ENCODE assay signal across 1 cellular context in the genomic region with DNA sequence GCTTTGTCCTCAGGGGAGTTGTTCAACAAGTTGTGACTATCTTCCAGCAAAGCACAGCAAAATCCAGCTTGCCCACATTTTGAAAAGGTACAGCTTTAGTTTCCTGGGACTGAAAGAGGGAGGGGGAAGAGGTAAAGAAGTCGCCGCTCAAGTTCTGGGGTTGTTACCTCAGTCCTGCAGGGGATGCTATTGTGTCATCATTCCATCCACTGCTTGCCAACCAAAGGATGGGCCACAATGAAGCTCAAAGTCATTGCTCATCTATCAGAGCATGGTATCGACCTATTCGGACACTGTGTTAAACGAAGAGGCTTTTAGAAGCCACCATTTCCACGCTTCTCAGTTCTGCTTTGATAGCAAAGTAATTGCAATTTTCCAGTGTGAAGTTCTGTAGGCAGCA.
TF ChIP-seq lines count a peak whose summit lies in the region.

No MANE protein-coding gene starts in this region.

TF ChIP-seq in H1, 55 proteins besides CTCF, POLR2A, EP300 and RAD21:
- TF ChIP-seq SIN3A (conservative IDR thresholded peaks at IDR 0.05 in 1 of 2, IDR thresholded peaks at IDR 0.05 in 1 of 2; ENCODE audit: low read depth in 1 of 2, low read length in 2 of 2) (0 out of 4 replicates have a peak, but pooled peaks of 1 of the 2 experiments have one; percentile 27), CHD1 (IDR thresholded peaks at IDR 0.05; ENCODE audit: low read depth, low read length) (no peak), YY1 (IDR thresholded peaks at IDR 0.05; ENCODE audit: low read depth, low read length) (0 out of 2 replicates have a peak, but pooled peaks have one; percentile 31), SP1 (IDR thresholded peaks at IDR 0.05; ENCODE audit: low read depth, low read length) (no peak)
- TF ChIP-seq, protein P1, sequence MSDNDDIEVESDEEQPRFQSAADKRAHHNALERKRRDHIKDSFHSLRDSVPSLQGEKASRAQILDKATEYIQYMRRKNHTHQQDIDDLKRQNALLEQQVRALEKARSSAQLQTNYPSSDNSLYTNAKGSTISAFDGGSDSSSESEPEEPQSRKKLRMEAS (IDR thresholded peaks at IDR 0.05): 0 out of 2 replicates have a peak, but pooled peaks have one; percentile 10
